15 cellular contexts compared by ENCODE assay signal in genomic region chr4:74968456-74969164, GRCh38. TPM values are rescaled to one million over a fixed set of nuclear protein-coding genes. Genes with fewer than 3 reads are reported as not detected.
DNase-seq lines count a peak whose midpoint lies in the region; ATAC-seq and TF ChIP-seq lines count a peak whose summit lies in the region.
"Had no signal": no experiment of that assay in that cellular context is flagged by ENCODE, and none has a peak within 500 bp of the region (broad histone marks: within the 10 kb centered on the region; RNA-seq: fewer than 3 reads in every experiment).

No MANE protein-coding gene starts in this region.

- H3K36me3 ChIP-seq in heart right ventricle (no peaks in the 10 kb centered on the region), thyroid gland (no peaks in the 10 kb centered on the region)
- H3K36me3 ChIP-seq: Peyer's patch, tibial nerve had no signal

- intact Hi-C loops in heart right ventricle (cut with DNase I), result no loop called here
- intact Hi-C loops in left ventricle myocardium superior (cut with micrococcal nuclease), result no loop called here
- intact Hi-C loops in thyroid gland (cut with DNase I), result loop anchor here (5.0 kb wide), 1 partner anchor 59 kb away; no protein-coding TSS in a partner anchor

- no peak for ATAC-seq in heart right ventricle
- no peak for ATAC-seq in left ventricle myocardium superior
- peak; percentile 70 for ATAC-seq in GM21825 (IDR thresholded peaks at IDR 0.05; ENCODE audit: unreplicated experiment)
- peak; percentile 87 for ATAC-seq in HG03432 (IDR thresholded peaks at IDR 0.05; ENCODE audit: unreplicated experiment)
- ATAC-seq: activated CD8-positive, alpha-beta T cell treated with anti-CD3 and anti-CD28 coated beads for 36 hours had no signal

- in situ Hi-C loops in G401 (cut with HindIII; ENCODE audit: low sequenced_read_pairs), result no loop called here

- TF ChIP-seq CTCF in heart right ventricle (IDR thresholded peaks at IDR 0.05) (no peak), thyroid gland (IDR thresholded peaks at IDR 0.05) (no peak)

- H3K27ac ChIP-seq in heart right ventricle (peak overlapping the region in 8 of 10 donors; percentile 28 to 82 (median 70)), thyroid gland (peak overlapping the region; percentile 83 to 95 (median 92))
- H3K27ac ChIP-seq: Peyer's patch, tibial nerve had no signal

- no peaks in the 10 kb centered on the region for H3K9me3 ChIP-seq in heart right ventricle
- H3K9me3 ChIP-seq in thyroid gland, result no peaks in the 10 kb centered on the region
- H3K9me3 ChIP-seq: Peyer's patch, tibial nerve had no signal

- 63 to 67% methylated on average over 2 of the region's 2 CpGs for WGBS in heart right ventricle, 2 donors
- WGBS in thyroid gland, 2 donors, result 81 to 83% methylated on average over 2 of the region's 2 CpGs

- TF ChIP-seq POLR2A in thyroid gland (IDR thresholded peaks at IDR 0.05), result no peak

- no peak for DNase-seq in heart right ventricle
- DNase-seq in left ventricle myocardium superior, result no peak
- no peak for DNase-seq in thyroid gland
- DNase-seq in T1000 (lab: John Stamatoyannopoulos, UW), result no peak
- no peak for DNase-seq in H4 (ENCODE audit: low spot score)
- no peak for DNase-seq in G401 (ENCODE audit: low spot score)
- DNase-seq: activated CD8-positive, alpha-beta T cell treated with anti-CD3 and anti-CD28 coated beads for 36 hours; DND-41; Karpas-422; Peyer's patch; retina had no signal

- H3K4me1 ChIP-seq in heart right ventricle (peaks cover 0 to 60% (median 23%) of the 10 kb centered on the region in 9 donors), thyroid gland (peaks cover 70 to 81% of the 10 kb centered on the region in 2 donors)
- H3K4me1 ChIP-seq: Peyer's patch had no signal

- H3K27me3 ChIP-seq in heart right ventricle (no peaks in the 10 kb centered on the region), thyroid gland (no peaks in the 10 kb centered on the region)
- H3K27me3 ChIP-seq: Peyer's patch, tibial nerve had no signal

- H3K4me3 ChIP-seq in heart right ventricle (no peak overlapping the region), thyroid gland (replicated peaks in 1 of 3) (no peak overlapping the region)
- H3K4me3 ChIP-seq: Peyer's patch, tibial nerve had no signal

RNA-seq across cellular contexts. Expression of gene PARM1, which starts 35.7 kb away (rescaled TPM):
- 100 to 1,000 TPM in 3 of 10 donors, 10 to 100 TPM in 7; 34.2 to 119 (median 80.9) TPM for total RNA-seq in heart right ventricle
- polyA plus RNA-seq in heart right ventricle, result 10 to 100 TPM; 19.7 to 24.3 TPM
- total RNA-seq in left ventricle myocardium superior, result 107 TPM
- 100 to 1,000 TPM; 319 to 575 (median 470) TPM for total RNA-seq in thyroid gland
- total RNA-seq in H4 (2014; rRNA removed; shearing (Covaris generic)), result 3.4 and 4.3 TPM in 2 replicates
- total RNA-seq in G401 (2014; rRNA removed; shearing (Covaris generic)), result not detected in 2 replicates
- total RNA-seq: T-helper 2 cell treated with Interferon-gamma antibody and Interleukin-4, amounts not matched to agents 100 ng/mL and 5 ng/mL, for 36 hours had no signal

Comparison
In these comparisons a context has a peak if more than half of its experiments do, and no peak if none do; other contexts are left out.
1. ATAC-seq: peak in GM21825 (single experiment) and HG03432 (single experiment); none in heart right ventricle (0 of 8) and left ventricle myocardium superior (single experiment).